ENCODE assay signal across 1 cellular context in the genomic region with DNA sequence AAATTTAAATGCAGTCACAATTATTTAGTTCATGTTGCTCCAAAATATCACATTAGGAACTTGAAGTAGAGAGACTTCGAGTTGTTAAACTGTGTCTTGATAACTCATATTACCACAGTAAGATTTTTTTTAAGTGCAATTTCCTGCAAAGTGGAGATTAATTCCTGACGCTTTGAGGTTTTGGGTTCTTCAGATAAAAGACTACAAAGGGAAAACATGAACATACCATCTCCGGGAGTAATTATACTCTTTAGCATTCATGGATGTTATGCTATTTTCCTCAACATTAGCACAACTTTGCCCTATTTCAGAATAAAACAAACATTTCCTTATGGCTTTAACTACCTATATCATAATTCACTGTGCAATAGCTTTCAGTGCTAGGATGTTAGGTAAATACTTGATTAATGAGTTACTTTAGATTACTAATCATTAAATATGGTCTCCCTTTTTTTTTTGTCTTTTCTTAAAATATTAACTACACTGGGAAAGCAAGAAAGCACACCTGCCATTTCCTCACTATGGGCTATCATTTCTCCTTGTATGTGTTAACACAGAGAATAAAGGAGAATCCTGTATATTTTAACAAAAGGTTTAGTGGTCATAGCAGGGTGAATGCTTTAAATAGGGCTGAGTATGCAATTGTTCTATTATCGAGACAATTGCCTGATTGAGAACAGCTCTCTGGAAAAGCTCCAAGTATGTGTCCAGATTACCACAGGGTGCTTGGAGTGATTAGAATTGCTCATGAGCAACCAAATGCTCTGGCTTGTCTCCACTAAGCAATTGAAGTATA.
TF ChIP-seq lines count a peak whose summit lies in the region.

No MANE protein-coding gene starts in this region.

TF ChIP-seq in WTC11, 78 proteins besides CTCF, POLR2A, EP300 and RAD21 (continued from another document):
- TF ChIP-seq ZBTB21 (CRISPR knock-in tag; IDR thresholded peaks at IDR 0.05; ENCODE audit: borderline replicate concordance) (no peak), IRF2 (CRISPR knock-in tag; IDR thresholded peaks at IDR 0.05; ENCODE audit: borderline replicate concordance, low read depth) (no peak), ZNF219 (CRISPR knock-in tag; IDR thresholded peaks at IDR 0.05; ENCODE audit: borderline replicate concordance) (no peak), GTF2I (CRISPR knock-in tag; conservative IDR thresholded peaks at IDR 0.05) (no peak), PREB (CRISPR knock-in tag; IDR thresholded peaks at IDR 0.05; ENCODE audit: borderline replicate concordance) (no peak)
